9 cellular contexts compared by ENCODE assay signal in genomic region chr20:23142162-23143050, GRCh38. TPM values are rescaled to one million over a fixed set of nuclear protein-coding genes. Genes with fewer than 3 reads are reported as not detected.
DNase-seq lines count a peak whose midpoint lies in the region; ATAC-seq, FAIRE-seq and TF ChIP-seq lines count a peak whose summit lies in the region.
"Had no signal": no experiment of that assay in that cellular context is flagged by ENCODE, and none has a peak within 500 bp of the region (broad histone marks: within the 10 kb centered on the region; RNA-seq: fewer than 3 reads in every experiment).

No MANE protein-coding gene starts in this region.

- peak overlapping the region; percentile 2 for H3K4me3 Mint-ChIP-seq in activated CD8-positive, alpha-beta memory T cell treated with anti-CD3 and anti-CD28 coated beads, Interleukin-2, amount 10 ng/mL, durations not matched to agents 7 days and 5 days
- H3K4me3 Mint-ChIP-seq: B cell had no signal

- H3K27me3 Mint-ChIP-seq in activated CD8-positive, alpha-beta memory T cell treated with anti-CD3 and anti-CD28 coated beads, Interleukin-2, amount 10 ng/mL, durations not matched to agents 7 days and 5 days = peaks cover 31% of the 10 kb centered on the region

- peak overlapping the region; percentile 87 for H3K27ac ChIP-seq in skeletal muscle tissue (ENCODE audit: low read depth, low read length)

- no peak for FAIRE-seq in bronchial epithelial cell (lab: Jason Lieb, UNC)

- H3K27ac Mint-ChIP-seq in activated CD8-positive, alpha-beta memory T cell treated with anti-CD3 and anti-CD28 coated beads, Interleukin-2, amount 10 ng/mL, durations not matched to agents 7 days and 5 days = peak overlapping the region; percentile 69
- H3K27ac Mint-ChIP-seq: B cell had no signal

- H3K9ac ChIP-seq in skeletal muscle tissue (ENCODE audit: low read depth in 1 of 3, low read length in 3 of 3) = peak overlapping the region in 2 of 3 donors; percentile 12 to 40

- no peaks in the 10 kb centered on the region for H3K27me3 ChIP-seq in bronchial epithelial cell (ENCODE audit: control insufficient read depth, insufficient read depth, low read length)
- H3K27me3 ChIP-seq in skeletal muscle tissue (ENCODE audit: control insufficient read depth in 3 of 3, insufficient read depth in 3 of 3, low read length in 3 of 3) = no peaks in the 10 kb centered on the region

- H3K36me3 ChIP-seq in bronchial epithelial cell (ENCODE audit: control insufficient read depth, insufficient read depth, low read length) (no peaks in the 10 kb centered on the region), skeletal muscle tissue (ENCODE audit: control insufficient read depth in 3 of 3, insufficient read depth in 3 of 3, low read length in 3 of 3) (no peaks in the 10 kb centered on the region)

- H3K4me1 ChIP-seq in skeletal muscle tissue (ENCODE audit: control insufficient read depth in 3 of 3, insufficient read depth in 3 of 3, low read length in 3 of 3) = peaks cover 70 to 80% (median 78%) of the 10 kb centered on the region in 3 donors

- no peak for TF ChIP-seq CTCF in bronchial epithelial cell (IDR thresholded peaks at IDR 0.05; ENCODE audit: insufficient read depth, low read length, severe bottlenecking)

- DNase-seq in activated CD8-positive, alpha-beta memory T cell treated with anti-CD3 and anti-CD28 coated beads, Interleukin-2, amount 10 ng/mL, durations not matched to agents 7 days and 5 days = peak; percentile 80
- DNase-seq in activated CD8-positive, alpha-beta memory T cell treated with anti-CD3 and anti-CD28 coated beads for 24 hours = no peak
- DNase-seq in Kasumi-1 (lab: John Stamatoyannopoulos, UW) (peak; percentile 50 to 66), bronchial epithelial cell (ENCODE audit: low read depth) (peak; percentile 69), NCI-H748 (lab: John Stamatoyannopoulos, UW; ENCODE audit: unreplicated experiment) (no peak), epidermal melanocyte (ENCODE audit: insufficient read length, low spot score) (no peak)
- DNase-seq in NK-92 treated with Interleukin-12 subunit alpha and Interleukin-12 subunit beta, amount 100 ng/mL, for 24 hours (lab: John Stamatoyannopoulos, UW) = no peak

- no peaks in the 10 kb centered on the region for H3K9me3 Mint-ChIP-seq in activated CD8-positive, alpha-beta memory T cell treated with anti-CD3 and anti-CD28 coated beads, Interleukin-2, amount 10 ng/mL, durations not matched to agents 7 days and 5 days (ENCODE audit: low read depth)

- no peaks in the 10 kb centered on the region for H3K9me3 ChIP-seq in skeletal muscle tissue (ENCODE audit: control insufficient read depth in 3 of 3, low read length in 3 of 3)

- peaks cover 49% of the 10 kb centered on the region for H3K4me1 Mint-ChIP-seq in activated CD8-positive, alpha-beta memory T cell treated with anti-CD3 and anti-CD28 coated beads, Interleukin-2, amount 10 ng/mL, durations not matched to agents 7 days and 5 days

- H3K4me3 ChIP-seq in bronchial epithelial cell (ENCODE audit: low read depth, low read length) = no peak overlapping the region
- peak overlapping the region in 1 of 3 donors; percentile 23 for H3K4me3 ChIP-seq in skeletal muscle tissue (ENCODE audit: low read length in 3 of 3)

- CTCF ChIA-PET in activated CD8-positive, alpha-beta memory T cell treated with anti-CD3 and anti-CD28 coated beads, Interleukin-2, amount 10 ng/mL, durations not matched to agents 7 days and 5 days (lab: Charles Lee) = interaction anchor here (0.6 kb wide), 1 partner anchor 769 kb away, joined by 5 read pairs; no protein-coding TSS in a partner anchor

- H3K36me3 Mint-ChIP-seq in activated CD8-positive, alpha-beta memory T cell treated with anti-CD3 and anti-CD28 coated beads, Interleukin-2, amount 10 ng/mL, durations not matched to agents 7 days and 5 days = peaks cover 1% of the 10 kb centered on the region

- ATAC-seq in activated CD8-positive, alpha-beta memory T cell treated with anti-CD3 and anti-CD28 coated beads, Interleukin-2, amount 10 ng/mL, durations not matched to agents 7 days and 5 days = peak; percentile 81

RNA-seq across cellular contexts. Expression of gene CD93, which starts 56.3 kb away (rescaled TPM):
- 1 to 10 TPM in 1 of 2 experiments, under 1 TPM in 1; 0.54 to 1.6 TPM for total RNA-seq in activated CD8-positive, alpha-beta memory T cell treated with anti-CD3 and anti-CD28 coated beads, Interleukin-2, amount 10 ng/mL, durations not matched to agents 7 days and 5 days
- total RNA-seq in bronchial epithelial cell (under 0.01 and 0.13 TPM in 2 replicates), skeletal muscle tissue (76.7 TPM)

Comparison
In these comparisons a context has a peak if more than half of its experiments do, and no peak if none do; other contexts are left out.
1. DNase-seq: peak in activated CD8-positive, alpha-beta memory T cell treated with anti-CD3 and anti-CD28 coated beads, Interleukin-2, amount 10 ng/mL, durations not matched to agents 7 days and 5 days (single experiment), Kasumi-1 (2 of 2) and bronchial epithelial cell (single experiment); none in activated CD8-positive, alpha-beta memory T cell treated with anti-CD3 and anti-CD28 coated beads for 24 hours (single experiment), NCI-H748 (single experiment), epidermal melanocyte (single experiment) and NK-92 treated with Interleukin-12 subunit alpha and Interleukin-12 subunit beta, amount 100 ng/mL, for 24 hours (single experiment).
2. RNA of gene CD93, which starts 56.3 kb away (total RNA-seq): 76.7 TPM in skeletal muscle tissue (single experiment); 0.54 to 1.6 TPM in activated CD8-positive, alpha-beta memory T cell treated with anti-CD3 and anti-CD28 coated beads, Interleukin-2, amount 10 ng/mL, durations not matched to agents 7 days and 5 days and under 0.01 to 0.13 TPM in bronchial epithelial cell; every median in the first group is over 10 times any median in the second.